Comparison of ENCODE assay signal across 1 cellular context in the genomic region with DNA sequence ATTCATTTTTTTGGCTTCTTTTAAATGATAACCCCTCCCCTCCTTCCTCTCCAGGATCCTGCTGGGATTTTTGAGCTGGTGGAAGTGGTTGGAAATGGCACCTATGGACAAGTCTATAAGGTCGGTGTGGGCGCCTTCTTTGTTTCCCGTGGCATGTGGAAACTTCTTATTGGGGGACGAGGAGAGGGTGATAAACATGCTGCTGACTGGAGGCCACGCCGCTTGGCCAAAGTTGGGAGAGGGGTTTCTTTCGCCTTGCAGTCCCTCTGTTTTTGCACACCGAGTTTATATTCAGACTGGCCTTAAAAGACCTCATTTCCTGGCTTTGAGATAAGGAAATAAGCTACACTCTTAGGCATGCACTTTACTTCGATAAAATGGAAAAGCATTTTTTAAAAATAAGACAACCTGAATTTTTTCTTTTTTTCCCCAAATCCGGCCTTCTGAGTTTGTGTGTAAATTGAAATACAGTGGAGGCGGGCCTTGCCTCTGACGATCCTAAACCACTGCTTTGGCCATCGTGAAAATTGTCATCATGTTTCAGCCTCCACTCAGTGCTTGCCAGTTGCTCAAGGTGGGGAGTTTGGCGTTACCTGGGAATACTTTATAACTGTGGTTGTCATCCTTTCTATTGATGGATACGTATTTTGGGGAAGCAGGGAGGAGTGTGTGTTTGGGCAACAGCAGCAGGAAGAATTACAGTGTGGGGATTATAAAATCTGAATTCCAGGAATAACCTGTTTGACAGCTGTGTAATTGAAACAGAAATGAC.
TF ChIP-seq lines count a peak whose summit lies in the region.

No MANE protein-coding gene starts in this region.

TF ChIP-seq in WTC11, 78 proteins besides CTCF, POLR2A, EP300 and RAD21 (continued from another document):
- TF ChIP-seq NFYB (CRISPR knock-in tag; conservative IDR thresholded peaks at IDR 0.05; ENCODE audit: low read depth) = no peak
- TF ChIP-seq, protein P1, sequence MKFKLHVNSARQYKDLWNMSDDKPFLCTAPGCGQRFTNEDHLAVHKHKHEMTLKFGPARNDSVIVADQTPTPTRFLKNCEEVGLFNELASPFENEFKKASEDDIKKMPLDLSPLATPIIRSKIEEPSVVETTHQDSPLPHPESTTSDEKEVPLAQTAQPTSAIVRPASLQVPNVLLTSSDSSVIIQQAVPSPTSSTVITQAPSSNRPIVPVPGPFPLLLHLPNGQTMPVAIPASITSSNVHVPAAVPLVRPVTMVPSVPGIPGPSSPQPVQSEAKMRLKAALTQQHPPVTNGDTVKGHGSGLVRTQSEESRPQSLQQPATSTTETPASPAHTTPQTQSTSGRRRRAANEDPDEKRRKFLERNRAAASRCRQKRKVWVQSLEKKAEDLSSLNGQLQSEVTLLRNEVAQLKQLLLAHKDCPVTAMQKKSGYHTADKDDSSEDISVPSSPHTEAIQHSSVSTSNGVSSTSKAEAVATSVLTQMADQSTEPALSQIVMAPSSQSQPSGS (CRISPR knock-in tag; IDR thresholded peaks at IDR 0.05; ENCODE audit: borderline replicate concordance, low read depth) = no peak
- TF ChIP-seq, protein P2, sequence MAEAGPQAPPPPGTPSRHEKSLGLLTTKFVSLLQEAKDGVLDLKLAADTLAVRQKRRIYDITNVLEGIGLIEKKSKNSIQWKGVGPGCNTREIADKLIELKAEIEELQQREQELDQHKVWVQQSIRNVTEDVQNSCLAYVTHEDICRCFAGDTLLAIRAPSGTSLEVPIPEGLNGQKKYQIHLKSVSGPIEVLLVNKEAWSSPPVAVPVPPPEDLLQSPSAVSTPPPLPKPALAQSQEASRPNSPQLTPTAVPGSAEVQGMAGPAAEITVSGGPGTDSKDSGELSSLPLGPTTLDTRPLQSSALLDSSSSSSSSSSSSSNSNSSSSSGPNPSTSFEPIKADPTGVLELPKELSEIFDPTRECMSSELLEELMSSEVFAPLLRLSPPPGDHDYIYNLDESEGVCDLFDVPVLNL (CRISPR knock-in tag; IDR thresholded peaks at IDR 0.05; ENCODE audit: borderline replicate concordance, low read depth) = no peak
- TF ChIP-seq, protein P3, sequence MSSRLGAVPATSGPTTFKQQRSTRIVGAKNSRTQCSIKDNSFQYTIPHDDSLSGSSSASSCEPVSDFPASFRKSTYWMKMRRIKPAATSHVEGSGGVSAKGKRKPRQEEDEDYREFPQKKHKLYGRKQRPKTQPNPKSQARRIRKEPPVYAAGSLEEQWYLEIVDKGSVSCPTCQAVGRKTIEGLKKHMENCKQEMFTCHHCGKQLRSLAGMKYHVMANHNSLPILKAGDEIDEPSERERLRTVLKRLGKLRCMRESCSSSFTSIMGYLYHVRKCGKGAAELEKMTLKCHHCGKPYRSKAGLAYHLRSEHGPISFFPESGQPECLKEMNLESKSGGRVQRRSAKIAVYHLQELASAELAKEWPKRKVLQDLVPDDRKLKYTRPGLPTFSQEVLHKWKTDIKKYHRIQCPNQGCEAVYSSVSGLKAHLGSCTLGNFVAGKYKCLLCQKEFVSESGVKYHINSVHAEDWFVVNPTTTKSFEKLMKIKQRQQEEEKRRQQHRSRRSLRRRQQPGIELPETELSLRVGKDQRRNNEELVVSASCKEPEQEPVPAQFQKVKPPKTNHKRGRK (CRISPR knock-in tag; IDR thresholded peaks at IDR 0.05; ENCODE audit: borderline replicate concordance) = no peak
